ENCODE assay signal across 8 cellular contexts in genomic region chr18:37270046-37270665, GRCh38.
DNase-seq lines count a peak whose midpoint lies in the region; TF ChIP-seq lines count a peak whose summit lies in the region.

No MANE protein-coding gene starts in this region.

- DNase-seq in CMK (ENCODE audit: low read depth) (peak; percentile 8), Karpas-422 (peak; percentile 71), amniotic epithelial cell (ENCODE audit: low read depth) (peak; percentile 27), NCI-H82 (lab: John Stamatoyannopoulos, UW) (no peak), NCI-H2029 (lab: John Stamatoyannopoulos, UW) (no peak), WERI-Rb-1 (no peak), GM10266 (ENCODE audit: extremely low spot score) (no peak)

- H3K36me3 ChIP-seq in Karpas-422 (ENCODE audit: insufficient read depth, low read length) (no peaks in the 10 kb centered on the region), liver (ENCODE audit: control insufficient read depth in 4 of 4, insufficient read depth in 3 of 4, low read depth in 1 of 4, low read length in 3 of 4) (no peaks in the 10 kb centered on the region), WERI-Rb-1 (no peaks in the 10 kb centered on the region)

- H3K9ac ChIP-seq in Karpas-422 (ENCODE audit: low read length) (no peak overlapping the region), liver (ENCODE audit: low read depth in 1 of 2, low read length in 2 of 2) (no peak overlapping the region)

- no peaks in the 10 kb centered on the region for H3K79me2 ChIP-seq in Karpas-422 (ENCODE audit: low read length)

- H3K4me3 ChIP-seq in Karpas-422 (ENCODE audit: low read length) = no peak overlapping the region
- no peak overlapping the region for H3K4me3 ChIP-seq in liver (ENCODE audit: low read depth in 1 of 3, low read length in 3 of 3)
- H3K4me3 ChIP-seq in WERI-Rb-1 (ENCODE audit: low read depth, low read length) = no peak overlapping the region

- TF ChIP-seq CTCF in liver (IDR thresholded peaks at IDR 0.05; ENCODE audit: low read depth, low read length, missing input control) = no peak
- TF ChIP-seq CTCF in WERI-Rb-1 (IDR thresholded peaks at IDR 0.05; ENCODE audit: low read depth, low read length) = no peak
- TF ChIP-seq CTCF in GM10266 (IDR thresholded peaks at IDR 0.05; ENCODE audit: control insufficient read depth, insufficient read depth, low read depth, missing control alignments) = no peak

- no peak for TF ChIP-seq RAD21 in liver (IDR thresholded peaks at IDR 0.05)

- no peak overlapping the region for H3K27ac ChIP-seq in Karpas-422 (ENCODE audit: low read length)
- no peak overlapping the region for H3K27ac ChIP-seq in liver (ENCODE audit: low read depth in 1 of 2, low read length in 2 of 2)
- H3K27ac ChIP-seq in WERI-Rb-1 = no peak overlapping the region

- H3K9me3 ChIP-seq in Karpas-422 (ENCODE audit: low read length) (no peaks in the 10 kb centered on the region), liver (ENCODE audit: control insufficient read depth in 4 of 4, low read length in 3 of 4) (no peaks in the 10 kb centered on the region), WERI-Rb-1 (ENCODE audit: severe bottlenecking) (no peaks in the 10 kb centered on the region)

- H3K4me1 ChIP-seq in Karpas-422 (ENCODE audit: low read length) = peaks cover 10% of the 10 kb centered on the region
- H3K4me1 ChIP-seq in liver (ENCODE audit: control insufficient read depth in 4 of 4, insufficient read depth in 4 of 4, low read length in 3 of 4) = peaks cover 0 to 3% (median 0%) of the 10 kb centered on the region in 4 donors

- no peak overlapping the region for H3K4me2 ChIP-seq in Karpas-422 (ENCODE audit: low read depth, low read length, poor library complexity, severe bottlenecking)

- H2AFZ ChIP-seq in Karpas-422 (ENCODE audit: low read length) = no peak overlapping the region

- no peaks in the 10 kb centered on the region for H4K20me1 ChIP-seq in Karpas-422 (ENCODE audit: insufficient read depth, low read depth, low read length)

- H3K9me2 ChIP-seq in Karpas-422 (replicated peaks; ENCODE audit: insufficient read depth, low read length) = 0 out of 2 replicates have a peak, but pooled peaks cover 4% of the 10 kb centered on the region

- H3K27me3 ChIP-seq in Karpas-422 (ENCODE audit: low read length) (no peaks in the 10 kb centered on the region), liver (ENCODE audit: control insufficient read depth in 4 of 4, insufficient read depth in 4 of 4, low read length in 3 of 4) (peaks cover 0 to 5% (median under 1%) of the 10 kb centered on the region in 4 donors), WERI-Rb-1 (ENCODE audit: insufficient read depth, low read depth, severe bottlenecking) (no peaks in the 10 kb centered on the region)

- WGBS in liver = 26% methylated on average over 8 of the region's 8 CpGs

TF ChIP-seq in liver, 16 proteins besides CTCF, POLR2A, EP300 and RAD21:
- TF ChIP-seq, protein P1, sequence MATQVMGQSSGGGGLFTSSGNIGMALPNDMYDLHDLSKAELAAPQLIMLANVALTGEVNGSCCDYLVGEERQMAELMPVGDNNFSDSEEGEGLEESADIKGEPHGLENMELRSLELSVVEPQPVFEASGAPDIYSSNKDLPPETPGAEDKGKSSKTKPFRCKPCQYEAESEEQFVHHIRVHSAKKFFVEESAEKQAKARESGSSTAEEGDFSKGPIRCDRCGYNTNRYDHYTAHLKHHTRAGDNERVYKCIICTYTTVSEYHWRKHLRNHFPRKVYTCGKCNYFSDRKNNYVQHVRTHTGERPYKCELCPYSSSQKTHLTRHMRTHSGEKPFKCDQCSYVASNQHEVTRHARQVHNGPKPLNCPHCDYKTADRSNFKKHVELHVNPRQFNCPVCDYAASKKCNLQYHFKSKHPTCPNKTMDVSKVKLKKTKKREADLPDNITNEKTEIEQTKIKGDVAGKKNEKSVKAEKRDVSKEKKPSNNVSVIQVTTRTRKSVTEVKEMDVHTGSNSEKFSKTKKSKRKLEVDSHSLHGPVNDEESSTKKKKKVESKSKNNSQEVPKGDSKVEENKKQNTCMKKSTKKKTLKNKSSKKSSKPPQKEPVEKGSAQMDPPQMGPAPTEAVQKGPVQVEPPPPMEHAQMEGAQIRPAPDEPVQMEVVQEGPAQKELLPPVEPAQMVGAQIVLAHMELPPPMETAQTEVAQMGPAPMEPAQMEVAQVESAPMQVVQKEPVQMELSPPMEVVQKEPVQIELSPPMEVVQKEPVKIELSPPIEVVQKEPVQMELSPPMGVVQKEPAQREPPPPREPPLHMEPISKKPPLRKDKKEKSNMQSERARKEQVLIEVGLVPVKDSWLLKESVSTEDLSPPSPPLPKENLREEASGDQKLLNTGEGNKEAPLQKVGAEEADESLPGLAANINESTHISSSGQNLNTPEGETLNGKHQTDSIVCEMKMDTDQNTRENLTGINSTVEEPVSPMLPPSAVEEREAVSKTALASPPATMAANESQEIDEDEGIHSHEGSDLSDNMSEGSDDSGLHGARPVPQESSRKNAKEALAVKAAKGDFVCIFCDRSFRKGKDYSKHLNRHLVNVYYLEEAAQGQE (IDR thresholded peaks at IDR 0.05) = peak; percentile 100
- no peak for TF ChIP-seq RXRA (IDR thresholded peaks at IDR 0.05)

Comparison
In these comparisons a context has a peak if more than half of its experiments do, and no peak if none do; other contexts are left out.
1. DNase-seq: peak in CMK (single experiment), Karpas-422 (single experiment) and amniotic epithelial cell (single experiment); none in NCI-H82 (single experiment), NCI-H2029 (single experiment), WERI-Rb-1 (single experiment) and GM10266 (single experiment).